In the genomic region with DNA sequence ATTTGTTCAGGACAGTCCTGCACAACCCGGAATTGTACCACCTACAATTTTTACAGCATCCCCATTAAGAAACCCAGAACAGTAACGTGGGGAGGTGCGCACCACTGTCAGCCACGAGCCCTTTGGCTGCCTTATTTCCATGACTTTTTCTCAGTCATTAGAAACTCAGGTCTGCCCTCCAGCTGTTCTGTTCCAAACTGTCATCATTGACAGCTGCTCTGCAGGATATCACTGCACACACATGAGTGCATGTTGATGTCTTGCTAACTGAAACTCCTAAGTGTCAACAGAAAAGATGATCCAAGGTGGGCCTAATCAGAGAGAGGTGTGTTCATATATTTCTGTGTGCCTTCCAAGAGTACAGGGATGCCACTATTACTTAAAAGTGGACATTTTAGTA, we compare ENCODE assay signal across 25 cellular contexts.
"Had no signal": no experiment of that assay in that cellular context is flagged by ENCODE, and none has a peak within 500 bp of the region (broad histone marks: within the 10 kb centered on the region; RNA-seq: fewer than 3 reads in every experiment).

No MANE protein-coding gene starts in this region.

- H3K27ac ChIP-seq: breast epithelium, esophagus squamous epithelium, right lobe of liver, skin epidermis, upper lobe of left lung, VCaP had no signal

- DNase-seq: activated CD4-positive, alpha-beta T cell treated with anti-CD3 and anti-CD28 coated beads for 4 hours; activated CD4-positive, alpha-beta T cell treated with anti-CD3 and anti-CD28 coated beads, Interleukin-2, amount 50 U/mL, for 4 hours; activated naive CD4-positive, alpha-beta T cell; activated T-cell treated with anti-CD3 and anti-CD28 coated beads for 4 hours; activated T-cell treated with anti-CD3 and anti-CD28 coated beads, Interleukin-2, amount 50 U/mL, for 72 hours; dermis blood vessel endothelial cell; effector CD4-positive, alpha-beta T cell; esophagus squamous epithelium; foreskin melanocyte; midbrain; natural killer cell; posterior cingulate gyrus; right lobe of liver; stimulated activated CD4-positive, alpha-beta T cell treated with anti-CD3 and anti-CD28 coated beads, Interleukin-1b, Interleukin-23, amount 100 ng/mL, for 48 hours; stimulated activated CD4-positive, alpha-beta T cell treated with anti-CD3 and anti-CD28 coated beads, Interleukin-4, amount 100 ng/mL, for 4 hours; stimulated activated CD8-positive, alpha-beta memory T cell treated with anti-CD3 and anti-CD28 coated beads, Interleukin-4, amount 100 ng/mL, for 48 hours; stimulated activated naive CD8-positive, alpha-beta T cell treated with anti-CD3 and anti-CD28 coated beads, Interleukin-15, amount 100 ng/mL, for 72 hours; substantia nigra; T-helper 9 cell; upper lobe of left lung had no signal

- ATAC-seq: activated naive CD4-positive, alpha-beta T cell treated with anti-CD3 and anti-CD28 coated beads, Interleukin-2, amount 50 U/mL, for 72 hours; activated T-cell treated with anti-CD3 and anti-CD28 coated beads, Interleukin-2, amount 50 U/mL, for 72 hours; natural killer cell; right lobe of liver; stimulated activated memory B cell treated with anti-CD40 and anti-IgM and Interleukin-4, amounts not matched to agents 10 μg/mL and 1 μg/mL and 100 μg/mL, for 72 hours; stimulated activated naive CD8-positive, alpha-beta T cell treated with anti-CD3 and anti-CD28 coated beads, Interleukin-15, amount 100 ng/mL, for 72 hours had no signal

- H3K4me1 ChIP-seq: breast epithelium, esophagus squamous epithelium, right lobe of liver, upper lobe of left lung had no signal

- H3K27me3 ChIP-seq: breast epithelium, esophagus squamous epithelium, right lobe of liver, upper lobe of left lung had no signal

- H3K9me3 ChIP-seq: breast epithelium, esophagus squamous epithelium, right lobe of liver, upper lobe of left lung had no signal

- H3K36me3 ChIP-seq: breast epithelium, esophagus squamous epithelium, right lobe of liver, upper lobe of left lung had no signal

- H3K4me3 ChIP-seq: breast epithelium, esophagus squamous epithelium, right lobe of liver, skin epidermis, upper lobe of left lung had no signal
